ENCODE assay signal across 19 cellular contexts in genomic region chr11:116255234-116255953, GRCh38.
"Had no signal": no experiment of that assay in that cellular context is flagged by ENCODE, and none has a peak within 500 bp of the region (broad histone marks: within the 10 kb centered on the region; RNA-seq: fewer than 3 reads in every experiment).

No MANE protein-coding gene starts in this region.

- H3K4me1 ChIP-seq: gastrocnemius medialis, heart right ventricle, right atrium auricular region had no signal

- ATAC-seq: activated CD4-positive, CD25-positive, alpha-beta regulatory T cell treated with anti-CD3 and anti-CD28 coated beads, Interleukin-2, amount 50 U/mL, for 24 hours; activated naive CD4-positive, alpha-beta T cell treated with anti-CD3 and anti-CD28 coated beads, Interleukin-2, amount 50 U/mL, for 72 hours; effector memory CD8-positive, alpha-beta T cell; gastrocnemius medialis; heart right ventricle; left lobe of liver; mucosa of descending colon; naive thymus-derived CD8-positive, alpha-beta T cell; stimulated activated memory B cell treated with anti-CD40 and anti-IgM and Interleukin-4, amounts not matched to agents 10 μg/mL and 1 μg/mL and 100 μg/mL, for 72 hours had no signal

- H3K4me3 ChIP-seq: gastrocnemius medialis, heart right ventricle, mucosa of descending colon, right atrium auricular region, skin epidermis had no signal

- H3K9me3 ChIP-seq: gastrocnemius medialis, heart right ventricle, mucosa of descending colon, right atrium auricular region had no signal

- H3K36me3 ChIP-seq: gastrocnemius medialis, heart right ventricle, right atrium auricular region had no signal

- H3K27ac ChIP-seq: epithelial cell of prostate, gastrocnemius medialis, heart right ventricle, right atrium auricular region, skin epidermis had no signal

- DNase-seq: activated CD4-positive, alpha-beta T cell treated with anti-CD3 and anti-CD28 coated beads, Interleukin-2, amount 50 U/mL, for 4 hours; activated effector memory CD4-positive, alpha-beta T cell treated with anti-CD3 and anti-CD28 coated beads, Interleukin-2, amount 50 U/mL, for 16 hours; activated T-cell treated with anti-CD3 and anti-CD28 coated beads, Interleukin-2, amount 50 U/mL, for 24 hours; cerebellar nuclear complex; effector memory CD8-positive, alpha-beta T cell; gastrocnemius medialis; heart right ventricle; islet precursor cell; mammary epithelial cell; mucosa of descending colon; naive thymus-derived CD8-positive, alpha-beta T cell; trophoblast cell had no signal

- H3K27me3 ChIP-seq: right atrium auricular region had no signal
